Comparison of ENCODE assay signal across 17 cellular contexts in the genomic region with DNA sequence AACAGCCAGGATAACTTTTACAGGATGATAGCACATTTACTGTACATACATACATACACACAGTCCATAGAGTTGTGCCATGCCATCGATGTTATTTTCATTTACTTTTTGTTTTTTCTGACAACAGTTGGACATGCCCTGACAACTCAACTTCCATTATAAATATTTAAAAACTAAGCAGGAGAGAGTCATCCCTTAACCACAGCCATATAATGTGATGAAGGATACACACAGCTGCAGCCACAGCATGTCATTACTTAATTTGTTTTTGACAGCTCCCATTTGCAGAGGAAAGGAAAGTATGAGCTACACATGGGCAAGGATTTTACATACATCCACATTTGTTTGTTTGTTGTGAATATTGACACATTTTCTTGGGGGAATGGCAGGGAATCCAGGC.
"Had no signal": no experiment of that assay in that cellular context is flagged by ENCODE, and none has a peak within 500 bp of the region (broad histone marks: within the 10 kb centered on the region; RNA-seq: fewer than 3 reads in every experiment).

No MANE protein-coding gene starts in this region.

- H3K27ac Mint-ChIP-seq: activated CD4-positive, alpha-beta T cell treated with anti-CD3 and anti-CD28 coated beads, Interleukin-2, amount 10 ng/mL, durations not matched to agents 7 days and 5 days; activated naive CD4-positive, alpha-beta T cell treated with anti-CD3 and anti-CD28 coated beads, Interleukin-2, amount 50 U/mL, for 72 hours; activated T-cell treated with anti-CD3 and anti-CD28 coated beads, Interleukin-2, amount 50 U/mL, for 72 hours; dendritic cell treated with granulocyte-macrophage colony-stimulating factor and Interleukin-4, amounts not matched to agents 40 ng/mL and 50 ng/mL, for 4 days; neural progenitor cell; stimulated activated naive CD8-positive, alpha-beta T cell treated with anti-CD3 and anti-CD28 coated beads, Interleukin-15, amount 100 ng/mL, for 72 hours; type B pancreatic cell had no signal

- H3K36me3 Mint-ChIP-seq: activated naive CD4-positive, alpha-beta T cell treated with anti-CD3 and anti-CD28 coated beads, Interleukin-2, amount 50 U/mL, for 72 hours; brain; neural progenitor cell; type B pancreatic cell had no signal

- H3K9me3 Mint-ChIP-seq: activated CD4-positive, alpha-beta T cell treated with anti-CD3 and anti-CD28 coated beads, Interleukin-2, amount 10 ng/mL, durations not matched to agents 7 days and 5 days; activated naive CD4-positive, alpha-beta T cell treated with anti-CD3 and anti-CD28 coated beads, Interleukin-2, amount 50 U/mL, for 72 hours; dendritic cell treated with granulocyte-macrophage colony-stimulating factor and Interleukin-4, amounts not matched to agents 40 ng/mL and 50 ng/mL, for 4 days; neural progenitor cell; stimulated activated naive CD8-positive, alpha-beta T cell treated with anti-CD3 and anti-CD28 coated beads, Interleukin-15, amount 100 ng/mL, for 72 hours had no signal

- H3K27ac ChIP-seq: neural progenitor cell, pancreas, spleen had no signal

- ATAC-seq: activated naive CD4-positive, alpha-beta T cell treated with anti-CD3 and anti-CD28 coated beads, Interleukin-2, amount 50 U/mL, for 72 hours; activated T-cell treated with anti-CD3 and anti-CD28 coated beads, Interleukin-2, amount 50 U/mL, for 72 hours; pancreas; sciatic nerve; stimulated activated naive CD8-positive, alpha-beta T cell treated with anti-CD3 and anti-CD28 coated beads, Interleukin-15, amount 100 ng/mL, for 72 hours had no signal

- H3K27me3 Mint-ChIP-seq: type B pancreatic cell had no signal

- H3K4me1 Mint-ChIP-seq: activated CD4-positive, alpha-beta T cell treated with anti-CD3 and anti-CD28 coated beads, Interleukin-2, amount 10 ng/mL, durations not matched to agents 7 days and 5 days; neural progenitor cell; stimulated activated naive CD8-positive, alpha-beta T cell treated with anti-CD3 and anti-CD28 coated beads, Interleukin-15, amount 100 ng/mL, for 72 hours had no signal

- H3K4me3 Mint-ChIP-seq: activated CD4-positive, alpha-beta T cell treated with anti-CD3 and anti-CD28 coated beads, Interleukin-2, amount 10 ng/mL, durations not matched to agents 7 days and 5 days; activated T-cell treated with anti-CD3 and anti-CD28 coated beads, Interleukin-2, amount 50 U/mL, for 72 hours; brain; dendritic cell treated with granulocyte-macrophage colony-stimulating factor and Interleukin-4, amounts not matched to agents 40 ng/mL and 50 ng/mL, for 4 days; neural progenitor cell; stimulated activated naive CD8-positive, alpha-beta T cell treated with anti-CD3 and anti-CD28 coated beads, Interleukin-15, amount 100 ng/mL, for 72 hours; type B pancreatic cell had no signal

- DNase-seq: activated CD4-positive, alpha-beta T cell treated with anti-CD3 and anti-CD28 coated beads, Interleukin-2, amount 10 ng/mL, durations not matched to agents 7 days and 5 days; activated CD8-positive, alpha-beta memory T cell treated with anti-CD3 and anti-CD28 coated beads, Interleukin-2, amount 50 U/mL, for 48 hours; activated gamma-delta T cell; activated T-cell treated with anti-CD3 and anti-CD28 coated beads, Interleukin-2, amount 50 U/mL, for 72 hours; amygdala; effector memory CD4-positive, alpha-beta T cell; kidney glomerular epithelial cell; pancreas; spleen; stimulated activated naive CD8-positive, alpha-beta T cell treated with anti-CD3 and anti-CD28 coated beads, Interleukin-15, amount 100 ng/mL, for 72 hours; T-helper 9 cell had no signal
